Comparison of ENCODE assay signal across 1 cellular context in genomic region chr3:194245975-194246561, GRCh38.
TF ChIP-seq lines count a peak whose summit lies in the region.

No MANE protein-coding gene starts in this region.

TF ChIP-seq in K562, 482 proteins besides CTCF, POLR2A, EP300 and RAD21 (continued from another document):
- TF ChIP-seq RREB1 (CRISPR knock-in tag; IDR thresholded peaks at IDR 0.05) (no peak), GABPB2 (CRISPR knock-in tag; conservative IDR thresholded peaks at IDR 0.05) (no peak), NCOR1 (IDR thresholded peaks at IDR 0.05) (no peak), CREB3 (tag; conservative IDR thresholded peaks at IDR 0.05; ENCODE audit: low read depth) (no peak), ZFP36 (IDR thresholded peaks at IDR 0.05; ENCODE audit: low read depth, low read length, partially characterized antibody) (no peak), THRAP3 (IDR thresholded peaks at IDR 0.05; ENCODE audit: borderline replicate concordance) (no peak), ADNP (tag; IDR thresholded peaks at IDR 0.05) (no peak), GATAD2B (IDR thresholded peaks at IDR 0.05; ENCODE audit: borderline replicate concordance) (no peak), SLC30A9 (CRISPR knock-in tag; IDR thresholded peaks at IDR 0.05) (no peak), DPF2 (IDR thresholded peaks at IDR 0.05) (peak; percentile 52), PHB2 (IDR thresholded peaks at IDR 0.05; ENCODE audit: low read depth) (no peak), ZNF551 (CRISPR knock-in tag; IDR thresholded peaks at IDR 0.05) (no peak), FOXP1 (CRISPR knock-in tag; IDR thresholded peaks at IDR 0.05) (no peak), SP1 (CRISPR knock-in tag; IDR thresholded peaks at IDR 0.05) (no peak), ZBTB9 (CRISPR knock-in tag; IDR thresholded peaks at IDR 0.05) (0 out of 2 replicates have a peak, but pooled peaks have one; percentile 45), NRF1 (conservative IDR thresholded peaks at IDR 0.05 in 1 of 2, IDR thresholded peaks at IDR 0.05 in 1 of 2) (no peak), GTF2A2 (tag; IDR thresholded peaks at IDR 0.05) (no peak), SFPQ (IDR thresholded peaks at IDR 0.05; ENCODE audit: low read depth, low read length) (no peak), ZNF318 (IDR thresholded peaks at IDR 0.05; ENCODE audit: borderline replicate concordance in 1 of 2, low read depth in 1 of 2) (no peak), GTF2F1 (IDR thresholded peaks at IDR 0.05; ENCODE audit: low read depth, low read length) (no peak), MIER1 (IDR thresholded peaks at IDR 0.05; ENCODE audit: low read depth) (no peak), ZSCAN29 (IDR thresholded peaks at IDR 0.05) (no peak), ZNF3 (CRISPR knock-in tag; IDR thresholded peaks at IDR 0.05) (no peak), GMEB1 (CRISPR knock-in tag; IDR thresholded peaks at IDR 0.05) (no peak)
